Comparison of ENCODE assay signal across 8 cellular contexts in genomic region chr4:176319237-176319703, GRCh38.
DNase-seq lines count a peak whose midpoint lies in the region; ATAC-seq and TF ChIP-seq lines count a peak whose summit lies in the region.

No MANE protein-coding gene starts in this region.

- no peaks in the 10 kb centered on the region for H3K9me3 ChIP-seq in RWPE2 (ENCODE audit: severe bottlenecking)
- no peaks in the 10 kb centered on the region for H3K9me3 ChIP-seq in parathyroid adenoma (ENCODE audit: control insufficient read depth, low read length)

- peaks cover 24% of the 10 kb centered on the region for H3K36me3 ChIP-seq in RWPE2 (ENCODE audit: low read depth)
- no peaks in the 10 kb centered on the region for H3K36me3 ChIP-seq in parathyroid adenoma (ENCODE audit: control insufficient read depth, insufficient read depth, low read length)

- peaks cover 28% of the 10 kb centered on the region for H3K4me1 ChIP-seq in RWPE2 (ENCODE audit: insufficient read depth, poor library complexity, severe bottlenecking)
- H3K4me1 ChIP-seq in parathyroid adenoma, result no peaks in the 10 kb centered on the region

- peak overlapping the region; percentile 87 for H3K4me3 ChIP-seq in GM12865 (ENCODE audit: low read depth, low read length)
- peak overlapping the region; percentile 83 for H3K4me3 ChIP-seq in RWPE2 (ENCODE audit: severe bottlenecking)
- peak overlapping the region; percentile 79 for H3K4me3 ChIP-seq in fibroblast of mammary gland (ENCODE audit: control insufficient read depth, low read depth, low read length)
- H3K4me3 ChIP-seq in parathyroid adenoma (ENCODE audit: low read depth, low read length), result peak overlapping the region; percentile 73

- peak overlapping the region; percentile 19 for H3K9ac ChIP-seq in parathyroid adenoma

- peak overlapping the region; percentile 73 for H3K4me2 ChIP-seq in parathyroid adenoma (ENCODE audit: low read length)

- no peaks in the 10 kb centered on the region for H3K27me3 ChIP-seq in RWPE2 (ENCODE audit: insufficient read depth, poor library complexity, severe bottlenecking)
- H3K27me3 ChIP-seq in parathyroid adenoma (ENCODE audit: control insufficient read depth, insufficient read depth, low read length), result no peaks in the 10 kb centered on the region

- DNase-seq in GM12865 (ENCODE audit: low read depth), result no peak
- no peak for DNase-seq in RWPE2 (ENCODE audit: low spot score)
- no peak for DNase-seq in fibroblast of mammary gland (ENCODE audit: low read depth)
- no peak for DNase-seq in kidney tubule cell (ENCODE audit: low spot score)
- DNase-seq in LoVo (ENCODE audit: low spot score), result no peak
- no peak for DNase-seq in stimulated activated CD4-positive, alpha-beta T cell treated with anti-CD3 and anti-CD28 coated beads, Interleukin-2, amount 100 ng/mL, for 24 hours
- DNase-seq in activated gamma-delta T cell (lab: John Stamatoyannopoulos, UW), result no peak

- H3K79me2 ChIP-seq in parathyroid adenoma, result peaks cover 4% of the 10 kb centered on the region

- peak overlapping the region; percentile 89 for H2AFZ ChIP-seq in parathyroid adenoma

- H3K27ac ChIP-seq in RWPE2 (ENCODE audit: poor library complexity, severe bottlenecking) (peak overlapping the region; percentile 93), parathyroid adenoma (peak overlapping the region; percentile 87)

- TF ChIP-seq CTCF in GM12865 (IDR thresholded peaks at IDR 0.05; ENCODE audit: insufficient read depth, low read depth, low read length, missing control alignments) (no peak), RWPE2 (IDR thresholded peaks at IDR 0.05; ENCODE audit: poor library complexity, severe bottlenecking) (no peak), fibroblast of mammary gland (conservative IDR thresholded peaks at IDR 0.05; ENCODE audit: control insufficient read depth, insufficient read depth, low read depth, low read length) (no peak), parathyroid adenoma (IDR thresholded peaks at IDR 0.05) (no peak)

- peak; percentile 12; the same call in 2 of the 3 replicates for ATAC-seq in RWPE2 (ENCODE audit: low read depth)
